2 cellular contexts compared by ENCODE assay signal in the genomic region with DNA sequence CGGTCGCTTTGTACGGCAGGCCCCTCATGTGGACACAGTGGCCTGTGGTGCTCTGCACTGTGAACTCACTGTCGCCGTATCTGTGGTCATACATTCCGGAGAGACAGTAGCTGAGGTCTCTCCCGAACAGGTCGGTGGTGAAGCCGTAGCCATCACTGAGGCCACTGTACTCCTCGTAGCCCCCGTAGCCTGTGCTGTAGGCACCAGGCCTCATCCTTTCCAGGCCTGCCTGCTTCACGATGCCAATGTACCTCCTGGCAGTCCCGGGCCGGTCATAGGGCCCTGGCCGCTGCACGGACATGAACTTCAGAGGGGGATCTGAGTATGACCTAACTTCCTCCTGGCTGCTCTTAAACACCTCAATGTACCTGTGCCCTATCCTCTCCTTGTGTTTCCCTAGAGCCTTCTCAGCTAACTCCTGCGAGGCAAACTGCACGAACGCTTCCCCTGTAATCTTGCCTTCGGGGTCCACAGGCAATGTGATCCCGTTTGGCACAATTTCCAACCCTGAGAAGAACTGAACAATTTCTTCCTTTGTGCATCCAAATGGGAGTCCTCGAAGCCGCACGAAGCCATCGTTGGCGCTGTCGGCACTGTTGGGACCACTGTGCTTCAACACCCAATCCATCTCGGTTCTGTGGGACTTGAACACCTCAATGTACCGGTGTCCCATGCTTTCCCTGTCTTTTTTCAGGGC.
TF ChIP-seq lines count a peak whose summit lies in the region.

No MANE protein-coding gene starts in this region.

TF ChIP-seq in HCT116, 20 proteins besides CTCF, POLR2A, EP300 and RAD21:
- TF ChIP-seq YY1 (IDR thresholded peaks at IDR 0.05; ENCODE audit: extremely low read depth, insufficient replicate concordance, low read depth, low read length) (no peak), SIN3A (IDR thresholded peaks at IDR 0.05; ENCODE audit: low read depth) (no peak), POLR2AphosphoS5 (IDR thresholded peaks at IDR 0.05; ENCODE audit: low read depth, low read length) (no peak), ZFX (IDR thresholded peaks at IDR 0.05) (no peak), CBX3 (IDR thresholded peaks at IDR 0.05; ENCODE audit: low read depth) (no peak), ATF3 (IDR thresholded peaks at IDR 0.05) (no peak), EZH2phosphoT487 (IDR thresholded peaks at IDR 0.05; ENCODE audit: borderline replicate concordance) (no peak), JUND (IDR thresholded peaks at IDR 0.05) (no peak), SP1 (IDR thresholded peaks at IDR 0.05; ENCODE audit: low read depth) (no peak), SRF (IDR thresholded peaks at IDR 0.05; ENCODE audit: low read depth) (no peak)

TF ChIP-seq in GM12878, 131 proteins besides CTCF, POLR2A, EP300 and RAD21:
- TF ChIP-seq, protein P1, sequence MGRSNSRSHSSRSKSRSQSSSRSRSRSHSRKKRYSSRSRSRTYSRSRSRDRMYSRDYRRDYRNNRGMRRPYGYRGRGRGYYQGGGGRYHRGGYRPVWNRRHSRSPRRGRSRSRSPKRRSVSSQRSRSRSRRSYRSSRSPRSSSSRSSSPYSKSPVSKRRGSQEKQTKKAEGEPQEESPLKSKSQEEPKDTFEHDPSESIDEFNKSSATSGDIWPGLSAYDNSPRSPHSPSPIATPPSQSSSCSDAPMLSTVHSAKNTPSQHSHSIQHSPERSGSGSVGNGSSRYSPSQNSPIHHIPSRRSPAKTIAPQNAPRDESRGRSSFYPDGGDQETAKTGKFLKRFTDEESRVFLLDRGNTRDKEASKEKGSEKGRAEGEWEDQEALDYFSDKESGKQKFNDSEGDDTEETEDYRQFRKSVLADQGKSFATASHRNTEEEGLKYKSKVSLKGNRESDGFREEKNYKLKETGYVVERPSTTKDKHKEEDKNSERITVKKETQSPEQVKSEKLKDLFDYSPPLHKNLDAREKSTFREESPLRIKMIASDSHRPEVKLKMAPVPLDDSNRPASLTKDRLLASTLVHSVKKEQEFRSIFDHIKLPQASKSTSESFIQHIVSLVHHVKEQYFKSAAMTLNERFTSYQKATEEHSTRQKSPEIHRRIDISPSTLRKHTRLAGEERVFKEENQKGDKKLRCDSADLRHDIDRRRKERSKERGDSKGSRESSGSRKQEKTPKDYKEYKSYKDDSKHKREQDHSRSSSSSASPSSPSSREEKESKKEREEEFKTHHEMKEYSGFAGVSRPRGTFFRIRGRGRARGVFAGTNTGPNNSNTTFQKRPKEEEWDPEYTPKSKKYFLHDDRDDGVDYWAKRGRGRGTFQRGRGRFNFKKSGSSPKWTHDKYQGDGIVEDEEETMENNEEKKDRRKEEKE (IDR thresholded peaks at IDR 0.05): no peak
- TF ChIP-seq ESRRA (IDR thresholded peaks at IDR 0.05; ENCODE audit: low read length): no peak
- no peak for TF ChIP-seq ZNF24 (IDR thresholded peaks at IDR 0.05)
- TF ChIP-seq ZNF207 (IDR thresholded peaks at IDR 0.05; ENCODE audit: borderline replicate concordance): no peak
- no peak for TF ChIP-seq HDAC2 (IDR thresholded peaks at IDR 0.05)
- no peak for TF ChIP-seq SUPT20H (IDR thresholded peaks at IDR 0.05; ENCODE audit: borderline replicate concordance, control insufficient read depth, low read depth, low read length)
- TF ChIP-seq ETV6 (conservative IDR thresholded peaks at IDR 0.05 in 1 of 2, IDR thresholded peaks at IDR 0.05 in 1 of 2; ENCODE audit: borderline replicate concordance in 1 of 2, low read depth in 1 of 2): no peak
- no peak for TF ChIP-seq RCOR1 (conservative IDR thresholded peaks at IDR 0.05; ENCODE audit: low read depth, low read length)
- TF ChIP-seq ZNF687 (IDR thresholded peaks at IDR 0.05): no peak
- TF ChIP-seq FOXK2 (IDR thresholded peaks at IDR 0.05): no peak
- no peak for TF ChIP-seq CHD4 (IDR thresholded peaks at IDR 0.05)
- TF ChIP-seq PML (IDR thresholded peaks at IDR 0.05; ENCODE audit: low read length): no peak
